Comparison of ENCODE assay signal across 14 cellular contexts in genomic region chr20:58268936-58269619, GRCh38. TPM values are rescaled to one million over a fixed set of nuclear protein-coding genes. Genes with fewer than 3 reads are reported as not detected.
DNase-seq lines count a peak whose midpoint lies in the region; ATAC-seq and TF ChIP-seq lines count a peak whose summit lies in the region.
"Had no signal": no experiment of that assay in that cellular context is flagged by ENCODE, and none has a peak within 500 bp of the region (broad histone marks: within the 10 kb centered on the region; RNA-seq: fewer than 3 reads in every experiment).

No MANE protein-coding gene starts in this region.

- no peaks in the 10 kb centered on the region for H3K27me3 ChIP-seq in CD8-positive, alpha-beta T cell (ENCODE audit: insufficient read depth, low read length)
- no peaks in the 10 kb centered on the region for H3K27me3 ChIP-seq in liver (ENCODE audit: control insufficient read depth in 4 of 4, insufficient read depth in 4 of 4, low read length in 3 of 4)
- no peaks in the 10 kb centered on the region for H3K27me3 ChIP-seq in ascending aorta

- H3K9ac ChIP-seq in liver (ENCODE audit: low read depth in 1 of 2, low read length in 2 of 2), result no peak overlapping the region

- WGBS in liver, result 78% methylated on average over 13 of the region's 13 CpGs

- CTCF ChIA-PET in CD8-positive, alpha-beta T cell (lab: Charles Lee), result no interaction called here
- CTCF ChIA-PET in activated CD8-positive, alpha-beta T cell treated with anti-CD3 and anti-CD28 coated beads, Interleukin-2, amount 10 ng/mL, durations not matched to agents 7 days and 5 days (lab: Charles Lee), result interaction anchor here (0.9 kb wide), 1 partner anchor 33 kb away, joined by 3 read pairs; no protein-coding TSS in a partner anchor

- H3K4me3 ChIP-seq in CD8-positive, alpha-beta T cell (ENCODE audit: low read depth, low read length), result no peak overlapping the region
- H3K4me3 ChIP-seq in liver (ENCODE audit: low read depth in 1 of 3, low read length in 3 of 3), result no peak overlapping the region
- no peak overlapping the region for H3K4me3 ChIP-seq in ascending aorta

- no peaks in the 10 kb centered on the region for H3K36me3 ChIP-seq in CD8-positive, alpha-beta T cell (ENCODE audit: insufficient read depth, low read length)
- H3K36me3 ChIP-seq in liver (ENCODE audit: control insufficient read depth in 4 of 4, insufficient read depth in 3 of 4, low read depth in 1 of 4, low read length in 3 of 4) (peaks cover 0 to 6% (median 2%) of the 10 kb centered on the region in 4 donors), ascending aorta (peaks cover 11 to 55% of the 10 kb centered on the region in 2 donors)

- ATAC-seq in CD8-positive, alpha-beta T cell, result no peak
- ATAC-seq in activated CD8-positive, alpha-beta T cell treated with anti-CD3 and anti-CD28 coated beads, Interleukin-2, amount 10 ng/mL, durations not matched to agents 7 days and 5 days, result peak; percentile 33
- ATAC-seq in HG03565 (IDR thresholded peaks at IDR 0.05; ENCODE audit: unreplicated experiment), result no peak
- ATAC-seq: left cardiac atrium, sciatic nerve had no signal

- no peak for TF ChIP-seq CTCF in CD8-positive, alpha-beta T cell (IDR thresholded peaks at IDR 0.05)
- TF ChIP-seq CTCF in liver (IDR thresholded peaks at IDR 0.05; ENCODE audit: low read depth, low read length, missing input control) (no peak), ascending aorta (IDR thresholded peaks at IDR 0.05) (no peak)

- no peaks in the 10 kb centered on the region for H3K9me3 Mint-ChIP-seq in CD8-positive, alpha-beta T cell
- no peaks in the 10 kb centered on the region for H3K9me3 Mint-ChIP-seq in activated CD8-positive, alpha-beta T cell treated with anti-CD3 and anti-CD28 coated beads, Interleukin-2, amount 10 ng/mL, durations not matched to agents 7 days and 5 days (ENCODE audit: insufficient read depth)

- TF ChIP-seq RAD21 in liver (IDR thresholded peaks at IDR 0.05), result no peak

- peak overlapping the region; percentile 4 for H3K4me3 Mint-ChIP-seq in CD8-positive, alpha-beta T cell
- H3K4me3 Mint-ChIP-seq in activated CD8-positive, alpha-beta T cell treated with anti-CD3 and anti-CD28 coated beads, Interleukin-2, amount 10 ng/mL, durations not matched to agents 7 days and 5 days, result no peak overlapping the region

- H3K4me1 ChIP-seq in CD8-positive, alpha-beta T cell (ENCODE audit: insufficient read depth, low read length), result peaks cover 13% of the 10 kb centered on the region
- H3K4me1 ChIP-seq in liver (ENCODE audit: control insufficient read depth in 4 of 4, insufficient read depth in 4 of 4, low read length in 3 of 4) (no peaks in the 10 kb centered on the region), ascending aorta (no peaks in the 10 kb centered on the region)

- no peaks in the 10 kb centered on the region for H3K27me3 Mint-ChIP-seq in CD8-positive, alpha-beta T cell (ENCODE audit: low read depth)
- H3K27me3 Mint-ChIP-seq in activated CD8-positive, alpha-beta T cell treated with anti-CD3 and anti-CD28 coated beads, Interleukin-2, amount 10 ng/mL, durations not matched to agents 7 days and 5 days (ENCODE audit: low read depth), result no peaks in the 10 kb centered on the region

- H3K36me3 Mint-ChIP-seq in CD8-positive, alpha-beta T cell, result peaks cover 40% of the 10 kb centered on the region
- H3K36me3 Mint-ChIP-seq in activated CD8-positive, alpha-beta T cell treated with anti-CD3 and anti-CD28 coated beads, Interleukin-2, amount 10 ng/mL, durations not matched to agents 7 days and 5 days (ENCODE audit: low read depth), result peaks cover 34% of the 10 kb centered on the region

- no peak for DNase-seq in CD8-positive, alpha-beta T cell
- peak; percentile 36 for DNase-seq in KBM-7
- no peak for DNase-seq in activated CD8-positive, alpha-beta T cell treated with anti-CD3 and anti-CD28 coated beads, Interleukin-2, amount 10 ng/mL, durations not matched to agents 7 days and 5 days
- no peak for DNase-seq in NCI-H524 treated with DMSO at 0.1 percent for 48 hours (lab: John Stamatoyannopoulos, UW)
- no peak for DNase-seq in NCI-H1417 treated with DMSO at 0.1 percent for 48 hours (lab: John Stamatoyannopoulos, UW)
- DNase-seq in ascending aorta (ENCODE audit: low spot score in 2 of 2), result no peak
- DNase-seq: activated CD8-positive, alpha-beta memory T cell treated with anti-CD3 and anti-CD28 coated beads, Interleukin-2, amount 50 U/mL, for 48 hours; KG1; left cardiac atrium; NCI-H2171 had no signal

- H3K9me3 ChIP-seq in CD8-positive, alpha-beta T cell (ENCODE audit: low read length), result no peaks in the 10 kb centered on the region
- H3K9me3 ChIP-seq in liver (ENCODE audit: control insufficient read depth in 4 of 4, low read length in 3 of 4) (no peaks in the 10 kb centered on the region), ascending aorta (no peaks in the 10 kb centered on the region)

- intact Hi-C loops in CD8-positive, alpha-beta T cell (cut with DNase I, micrococcal nuclease), result no loop called here
- intact Hi-C loops in ascending aorta (cut with DNase I), result no loop called here

- POLR2A ChIA-PET in CD8-positive, alpha-beta T cell (lab: Charles Lee), result interaction anchor here (0.5 kb wide), 1 partner anchor 383 kb away, joined by 3 read pairs; no protein-coding TSS in a partner anchor
- POLR2A ChIA-PET in activated CD8-positive, alpha-beta T cell treated with anti-CD3 and anti-CD28 coated beads, Interleukin-2, amount 10 ng/mL, durations not matched to agents 7 days and 5 days (lab: Charles Lee), result interaction anchor here (0.6 kb wide), 1 partner anchor 156 kb away, joined by 3 read pairs; no protein-coding TSS in a partner anchor

- in situ Hi-C loops in KBM-7 (cut with MboI; ENCODE audit: low pct_unique_long_range_greater_than_20kb, low sequenced_read_pairs), result no loop called here

- H3K27ac Mint-ChIP-seq in CD8-positive, alpha-beta T cell, result no peak overlapping the region
- peak overlapping the region; percentile 68 for H3K27ac Mint-ChIP-seq in activated CD8-positive, alpha-beta T cell treated with anti-CD3 and anti-CD28 coated beads, Interleukin-2, amount 10 ng/mL, durations not matched to agents 7 days and 5 days

- H3K4me1 Mint-ChIP-seq in CD8-positive, alpha-beta T cell (ENCODE audit: low read depth), result peaks cover 31% of the 10 kb centered on the region
- peaks cover 33% of the 10 kb centered on the region for H3K4me1 Mint-ChIP-seq in activated CD8-positive, alpha-beta T cell treated with anti-CD3 and anti-CD28 coated beads, Interleukin-2, amount 10 ng/mL, durations not matched to agents 7 days and 5 days (ENCODE audit: low read depth)

- H3K27ac ChIP-seq in CD8-positive, alpha-beta T cell (ENCODE audit: low read depth, low read length), result no peak overlapping the region
- H3K27ac ChIP-seq in liver (ENCODE audit: low read depth in 1 of 2, low read length in 2 of 2), result no peak overlapping the region
- no peak overlapping the region for H3K27ac ChIP-seq in ascending aorta

TF ChIP-seq in liver, 16 proteins besides CTCF, POLR2A, EP300 and RAD21:
- peak; percentile 49 for TF ChIP-seq NR2F2 (IDR thresholded peaks at IDR 0.05)
- no peak for TF ChIP-seq YY1 (IDR thresholded peaks at IDR 0.05)
- no peak for TF ChIP-seq ATF3 (IDR thresholded peaks at IDR 0.05)
- no peak for TF ChIP-seq JUND (IDR thresholded peaks at IDR 0.05)
- TF ChIP-seq RXRA (IDR thresholded peaks at IDR 0.05), result no peak

RNA-seq across cellular contexts. Expression of gene RAB22A, which starts 40.4 kb away (rescaled TPM):
- 10 to 100 TPM; 19.0 to 22.8 TPM for total RNA-seq in CD8-positive, alpha-beta T cell
- 10 to 100 TPM; 16.0 to 17.3 TPM for total RNA-seq in activated CD8-positive, alpha-beta T cell treated with anti-CD3 and anti-CD28 coated beads, Interleukin-2, amount 10 ng/mL, durations not matched to agents 7 days and 5 days
- 1 to 10 TPM; 7.5 to 8.1 TPM for total RNA-seq in liver
- 1 to 10 TPM; 3.0 to 4.2 TPM for polyA plus RNA-seq in liver
- total RNA-seq in ascending aorta, result 17.8 TPM

RNA-seq across cellular contexts. Expression of gene ANKRD60, which starts 40.6 kb away (rescaled TPM):
- total RNA-seq in CD8-positive, alpha-beta T cell, result not detected
- total RNA-seq in activated CD8-positive, alpha-beta T cell treated with anti-CD3 and anti-CD28 coated beads, Interleukin-2, amount 10 ng/mL, durations not matched to agents 7 days and 5 days, result not detected
- total RNA-seq in liver (not detected), ascending aorta (not detected)
- polyA plus RNA-seq in liver, result not detected
- total RNA-seq: left cardiac atrium, sciatic nerve, subcutaneous adipose tissue had no signal
